Comparison of ENCODE assay signal across 31 cellular contexts in the genomic region with DNA sequence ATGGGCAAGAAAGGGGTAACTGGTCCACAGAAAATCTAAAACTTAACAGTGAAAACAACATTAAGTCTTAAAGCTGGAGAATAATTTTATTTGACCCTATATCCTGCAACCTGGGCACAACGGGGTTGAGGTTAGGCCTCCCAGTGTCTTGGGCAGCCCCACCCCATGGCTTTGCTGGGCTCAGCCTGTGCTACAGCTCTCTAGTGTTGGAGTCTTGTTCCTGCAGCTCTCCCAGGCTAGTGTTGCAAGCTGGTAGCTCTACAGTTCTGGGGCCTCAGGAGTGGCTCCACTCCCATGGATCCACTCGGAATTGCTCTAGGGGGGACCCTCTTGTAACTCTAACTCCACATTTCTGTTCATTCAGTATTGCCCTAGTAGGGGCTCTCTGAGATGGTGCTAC.
"Had no signal": no experiment of that assay in that cellular context is flagged by ENCODE, and none has a peak within 500 bp of the region (broad histone marks: within the 10 kb centered on the region; RNA-seq: fewer than 3 reads in every experiment).

No MANE protein-coding gene starts in this region.

- H3K36me3 Mint-ChIP-seq: activated naive CD8-positive, alpha-beta T cell had no signal

- H3K27ac Mint-ChIP-seq: activated naive CD8-positive, alpha-beta T cell; activated T-helper 2 cell treated with anti-CD3 and anti-CD28 coated beads, Interferon-gamma antibody, Interleukin-2, Interleukin-4, amounts not matched to agents 10 μg/mL and 5 μg/mL and 100 μg/mL, durations not matched to agents 14 hours and 24 hours and 36 hours; nephron; stimulated activated naive CD8-positive, alpha-beta T cell treated with anti-CD3 and anti-CD28 coated beads, Interleukin-15, Interleukin-2, amounts not matched to agents 100 ng/mL and 50 ng/mL, for 24 hours had no signal

- H3K79me2 ChIP-seq: hepatocyte had no signal

- FAIRE-seq: frontal cortex, urothelium cell line had no signal

- H3K27ac ChIP-seq: adrenal gland, ascending aorta, brain microvascular endothelial cell, hepatocyte, neutrophil, ovary, psoas muscle, thyroid gland had no signal

- H3K9me3 Mint-ChIP-seq: activated T-helper 2 cell treated with anti-CD3 and anti-CD28 coated beads, Interferon-gamma antibody, Interleukin-2, Interleukin-4, amounts not matched to agents 10 μg/mL and 5 μg/mL and 100 μg/mL, durations not matched to agents 14 hours and 24 hours and 36 hours; stimulated activated naive CD8-positive, alpha-beta T cell treated with anti-CD3 and anti-CD28 coated beads, Interleukin-15, Interleukin-2, amounts not matched to agents 100 ng/mL and 50 ng/mL, for 24 hours had no signal

- H2AFZ ChIP-seq: hepatocyte had no signal

- H3K27me3 Mint-ChIP-seq: stimulated activated naive CD8-positive, alpha-beta T cell treated with anti-CD3 and anti-CD28 coated beads, Interleukin-15, Interleukin-2, amounts not matched to agents 100 ng/mL and 50 ng/mL, for 24 hours had no signal

- DNase-seq: activated CD4-positive, alpha-beta T cell treated with anti-CD3 and anti-CD28 coated beads for 4 hours; activated CD4-positive, alpha-beta T cell treated with anti-CD3 and anti-CD28 coated beads, Interleukin-2, amount 50 U/mL, for 48 hours; activated CD4-positive, CD25-positive, alpha-beta regulatory T cell; activated CD8-positive, alpha-beta memory T cell treated with anti-CD3 and anti-CD28 coated beads, Interleukin-2, amount 50 U/mL, for 48 hours; activated naive CD4-positive, alpha-beta T cell; activated T-cell treated with anti-CD3 and anti-CD28 coated beads, Interleukin-2, amount 50 U/mL, for 4 hours; adrenal gland; brain microvascular endothelial cell; caudate nucleus; dermis blood vessel endothelial cell; effector CD8-positive, alpha-beta T cell; erythroblast; glutamatergic neuron; left ventricle myocardium superior; mammary epithelial cell; ovary; psoas muscle; stimulated activated CD4-positive, alpha-beta T cell treated with anti-CD3 and anti-CD28 coated beads, Interleukin-4, amount 100 ng/mL, for 24 hours; substantia nigra; T-helper 9 cell; thyroid gland had no signal

- H3K27me3 ChIP-seq: adrenal gland, ascending aorta, brain microvascular endothelial cell, hepatocyte, neutrophil, ovary, thyroid gland had no signal

- H3K4me2 ChIP-seq: hepatocyte had no signal

- H3K4me3 Mint-ChIP-seq: activated naive CD8-positive, alpha-beta T cell; activated T-cell treated with anti-CD3 and anti-CD28 coated beads, Interleukin-2, amount 50 U/mL, for 4 hours; nephron; stimulated activated naive CD8-positive, alpha-beta T cell treated with anti-CD3 and anti-CD28 coated beads, Interleukin-15, Interleukin-2, amounts not matched to agents 100 ng/mL and 50 ng/mL, for 24 hours had no signal

- ATAC-seq: activated T-cell treated with anti-CD3 and anti-CD28 coated beads, Interleukin-2, amount 50 U/mL, for 4 hours; left ventricle myocardium superior; psoas muscle; right cardiac atrium had no signal

- H3K9me3 ChIP-seq: adrenal gland, ascending aorta, neutrophil, ovary, psoas muscle, thyroid gland had no signal

- H3K36me3 ChIP-seq: adrenal gland, ascending aorta, brain microvascular endothelial cell, neutrophil, ovary, thyroid gland had no signal

- H3K4me1 ChIP-seq: adrenal gland, ascending aorta, thyroid gland had no signal

- H3K4me3 ChIP-seq: adrenal gland, ascending aorta, hepatocyte, ovary, psoas muscle, thyroid gland had no signal
